8 cellular contexts compared by ENCODE assay signal in the genomic region with DNA sequence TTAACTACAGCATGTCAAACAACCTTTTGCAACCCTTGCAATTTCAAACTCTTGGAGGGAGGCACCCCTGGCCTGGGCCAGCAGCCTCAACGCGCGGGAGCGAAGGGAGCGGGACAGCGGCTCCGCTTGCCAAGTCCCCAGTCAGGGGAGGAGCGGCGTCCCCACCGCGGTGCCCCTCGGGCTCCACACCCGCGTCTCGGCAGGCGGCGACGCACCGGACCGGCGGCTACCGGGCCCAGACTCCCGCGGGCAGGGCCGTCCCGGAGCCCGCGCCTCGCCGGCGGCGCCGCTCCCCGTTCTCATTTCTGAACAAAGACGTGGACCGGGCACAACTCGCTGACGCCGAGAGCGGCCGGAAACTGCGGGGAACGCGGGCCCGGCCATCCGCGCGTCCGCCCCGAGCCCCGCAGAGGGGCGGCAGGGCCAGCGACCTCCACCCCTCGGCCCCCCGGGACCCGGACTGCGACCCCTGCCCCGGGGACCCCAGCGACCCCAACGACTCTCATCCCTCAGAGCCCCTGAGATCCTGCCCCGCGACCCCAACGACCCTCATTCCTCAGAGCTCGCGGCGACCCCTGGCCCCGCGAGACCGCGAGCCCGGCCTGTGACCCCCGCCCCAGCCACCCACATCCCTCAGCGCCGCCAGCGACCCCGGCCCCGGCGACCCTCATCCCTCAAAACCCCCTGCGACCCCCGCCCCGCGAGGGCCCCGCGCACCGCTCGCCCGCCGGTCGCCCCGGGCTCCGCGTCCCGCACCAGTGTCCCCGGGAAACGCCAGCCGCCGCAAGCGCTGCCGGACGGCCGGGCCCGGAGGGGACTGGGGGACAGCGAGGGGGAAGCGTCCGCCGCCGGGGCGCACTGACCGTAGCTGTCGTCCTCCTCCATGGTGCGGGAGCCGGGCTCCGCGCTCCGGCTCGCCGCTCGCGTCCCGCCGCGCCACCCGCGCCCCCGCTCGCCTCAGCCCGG. TPM values are rescaled to one million over a fixed set of nuclear protein-coding genes. Genes with fewer than 3 reads are reported as not detected.
DNase-seq lines count a peak whose midpoint lies in the region; ATAC-seq and TF ChIP-seq lines count a peak whose summit lies in the region.

A gene with protein sequence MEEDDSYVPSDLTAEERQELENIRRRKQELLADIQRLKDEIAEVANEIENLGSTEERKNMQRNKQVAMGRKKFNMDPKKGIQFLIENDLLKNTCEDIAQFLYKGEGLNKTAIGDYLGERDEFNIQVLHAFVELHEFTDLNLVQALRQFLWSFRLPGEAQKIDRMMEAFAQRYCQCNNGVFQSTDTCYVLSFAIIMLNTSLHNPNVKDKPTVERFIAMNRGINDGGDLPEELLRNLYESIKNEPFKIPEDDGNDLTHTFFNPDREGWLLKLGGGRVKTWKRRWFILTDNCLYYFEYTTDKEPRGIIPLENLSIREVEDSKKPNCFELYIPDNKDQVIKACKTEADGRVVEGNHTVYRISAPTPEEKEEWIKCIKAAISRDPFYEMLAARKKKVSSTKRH (minus strand): TSS at position 935 of the 966 bp plus-strand sequence. CDS start 50 bp downstream, at position 885.

- no peak for DNase-seq in GM12864 (ENCODE audit: low read depth)
- no peak for DNase-seq in HFFc6
- DNase-seq in anterior cingulate cortex (lab: John Stamatoyannopoulos, UW), result peak in 32 of 58 donors; percentile 19 to 64 (median 44)
- peak; percentile 60 to 87 (median 84) for DNase-seq in right cardiac atrium
- DNase-seq in pulmonary artery endothelial cell (ENCODE audit: low read depth, low spot score), result no peak
- DNase-seq in DMS153 treated with DMSO at 0.1 percent for 48 hours (lab: John Stamatoyannopoulos, UW; ENCODE audit: unreplicated experiment), result no peak

- peak within 1 kb of the TSS; percentile 92 for H3K9ac ChIP-seq in OCI-LY3 (ENCODE audit: low read length)

- H3K27ac Mint-ChIP-seq in HFFc6, result peak within 1 kb of the TSS; percentile 89

- peak within 1 kb of the TSS; percentile 91 for H3K4me3 Mint-ChIP-seq in HFFc6

- peaks cover 5% of the 10 kb centered on the region; the same call in 1 of the 2 replicates for H4K20me1 ChIP-seq in OCI-LY3 (ENCODE audit: insufficient read depth, low read length)

- intact Hi-C loops in right cardiac atrium (cut with DNase I), result loop anchor here in 2 of 4 donors (10.0 kb wide), 2 partner anchors 47 to 67 kb away; no protein-coding TSS in a partner anchor

- H3K27me3 ChIP-seq in OCI-LY3 (ENCODE audit: low read depth, low read length) (no peaks in the 10 kb centered on the region), right cardiac atrium (ENCODE audit: control insufficient read depth, insufficient read depth) (no peaks in the 10 kb centered on the region)

- H3K9me3 ChIP-seq in OCI-LY3 (ENCODE audit: insufficient read depth, low read length) (no peaks in the 10 kb centered on the region), right cardiac atrium (ENCODE audit: control insufficient read depth, low read length) (no peaks in the 10 kb centered on the region)

- H3K36me3 ChIP-seq in OCI-LY3 (replicated peaks; ENCODE audit: low read depth, low read length), result no peaks in the 10 kb centered on the region

- H3K4me1 ChIP-seq in OCI-LY3 (ENCODE audit: low read length) (peaks cover 31% of the 10 kb centered on the region), right cardiac atrium (ENCODE audit: control insufficient read depth, insufficient read depth, low read length) (no peaks in the 10 kb centered on the region)

- H3K27me3 Mint-ChIP-seq in HFFc6 (ENCODE audit: insufficient read depth), result no peaks in the 10 kb centered on the region; the same call in 1 of the 2 replicates

- TF ChIP-seq CTCF in GM12864 (IDR thresholded peaks at IDR 0.05; ENCODE audit: low read depth, low read length, missing control alignments) (no peak), HFFc6 (IDR thresholded peaks at IDR 0.05) (no peak), OCI-LY3 (IDR thresholded peaks at IDR 0.05; ENCODE audit: low read depth, low read length) (no peak)

- peak within 1 kb of the TSS; percentile 83 for H2AFZ ChIP-seq in OCI-LY3 (ENCODE audit: low read depth, low read length)

- H3K4me3 ChIP-seq in GM12864 (ENCODE audit: low read depth, low read length) (peak within 1 kb of the TSS; percentile 78), OCI-LY3 (ENCODE audit: low read length) (peak within 1 kb of the TSS; percentile 99), right cardiac atrium (ENCODE audit: low read length) (peak within 1 kb of the TSS; percentile 98)

- H3K36me3 Mint-ChIP-seq in HFFc6 (ENCODE audit: low read depth), result no peaks in the 10 kb centered on the region

- peak within 1 kb of the TSS; percentile 89 for H3K4me2 ChIP-seq in OCI-LY3 (ENCODE audit: low read length)

- H3K27ac ChIP-seq in OCI-LY3 (ENCODE audit: low read length) (peak within 1 kb of the TSS; percentile 73), right cardiac atrium (ENCODE audit: low read length) (peak within 1 kb of the TSS; percentile 90)

- peak; percentile 27 to 33 for ATAC-seq in right cardiac atrium
- ATAC-seq in HG03175 (IDR thresholded peaks at IDR 0.05; ENCODE audit: unreplicated experiment), result no peak

- no peaks in the 10 kb centered on the region for H3K9me3 Mint-ChIP-seq in HFFc6

- under 1% methylated on average over 127 of the region's 127 CpGs for WGBS in right cardiac atrium

- peaks cover 19% of the 10 kb centered on the region for H3K4me1 Mint-ChIP-seq in HFFc6 (ENCODE audit: low read depth)

- H3K79me2 ChIP-seq in OCI-LY3 (ENCODE audit: low read length), result peaks cover 57% of the 10 kb centered on the region

RNA-seq across cellular contexts. Expression of the gene that starts here (rescaled TPM):
- total RNA-seq in HFFc6 (2021; fragmentation: NEBNext Ultra II Directional; extraction: Animal tissue kit (Norgen Biotek cat#: 25700)), result 10 to 100 TPM in 4 of 6 experiments, 1 to 10 TPM in 2; 7.7 to 15.3 (median 10.9) TPM
- total RNA-seq in right cardiac atrium, result 10 to 100 TPM; 31.2 to 39.1 (median 36.7) TPM
- polyA plus RNA-seq in right cardiac atrium, result 22.5 TPM
- 44.1 and 53.9 TPM in 2 replicates for total RNA-seq in pulmonary artery endothelial cell

Comparison
In these comparisons a context has a peak if more than half of its experiments do, and no peak if none do; other contexts are left out.
1. DNase-seq: peak in anterior cingulate cortex (32 of 58) and right cardiac atrium (3 of 3); none in GM12864 (single experiment), HFFc6 (single experiment), pulmonary artery endothelial cell (single experiment) and DMS153 treated with DMSO at 0.1 percent for 48 hours (single experiment).
2. Peak in every context shown above with its lines, with median percentiles within 50 percentile points of each other: H3K4me3 ChIP-seq.